In the genomic region with DNA sequence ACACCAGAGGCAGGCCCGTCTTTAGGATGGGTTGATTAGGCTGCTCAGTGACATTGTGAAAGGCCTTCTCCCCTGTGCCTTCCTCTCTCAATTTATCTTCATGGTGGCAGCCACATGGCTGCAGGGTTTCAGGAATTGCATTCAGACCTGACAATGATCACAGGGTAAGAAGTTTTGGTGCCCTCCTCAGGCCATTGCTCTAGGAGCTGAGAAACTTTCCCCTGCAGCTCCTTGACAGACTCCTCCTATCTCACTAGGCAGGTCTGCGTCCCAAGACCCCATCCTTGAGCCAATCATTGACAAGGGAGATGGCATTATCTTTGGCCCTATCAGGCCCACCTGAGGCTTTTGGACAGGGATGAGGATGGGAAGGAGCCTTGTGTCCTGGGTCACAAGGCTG, we compare ENCODE assay signal across 27 cellular contexts. TPM values are rescaled to one million over a fixed set of nuclear protein-coding genes. Genes with fewer than 3 reads are reported as not detected.
"Had no signal": no experiment of that assay in that cellular context is flagged by ENCODE, and none has a peak within 500 bp of the region (broad histone marks: within the 10 kb centered on the region; RNA-seq: fewer than 3 reads in every experiment).

No MANE protein-coding gene starts in this region.

- H3K4me3 ChIP-seq: pancreas, prostate gland, skin epidermis, suprapubic skin, tibial artery, upper lobe of right lung had no signal

- H3K9me3 ChIP-seq: pancreas, prostate gland, suprapubic skin, tibial artery, upper lobe of right lung had no signal

- ATAC-seq: activated naive CD8-positive, alpha-beta T cell treated with anti-CD3 and anti-CD28 coated beads, Interleukin-2, amount 50 U/mL, for 24 hours; left cardiac atrium; left ventricle myocardium superior; pancreas; sciatic nerve; stimulated activated memory B cell treated with anti-CD40 and anti-IgM and Interleukin-4, amounts not matched to agents 10 μg/mL and 1 μg/mL and 100 μg/mL, for 72 hours; T-cell; upper lobe of right lung had no signal

- H3K4me1 ChIP-seq: prostate gland, suprapubic skin, tibial artery, upper lobe of right lung had no signal

- H3K9me3 Mint-ChIP-seq: activated naive CD4-positive, alpha-beta T cell treated with anti-CD3 and anti-CD28 coated beads, Interleukin-2, amount 50 U/mL, for 24 hours; activated naive CD8-positive, alpha-beta T cell treated with anti-CD3 and anti-CD28 coated beads, Interleukin-2, amount 50 U/mL, for 24 hours; dendritic cell treated with granulocyte-macrophage colony-stimulating factor and Interleukin-4, amounts not matched to agents 40 ng/mL and 50 ng/mL, for 4 days; mesothelial cell of epicardium; stimulated activated memory B cell treated with anti-CD40 and anti-IgM and Interleukin-4, amounts not matched to agents 10 μg/mL and 1 μg/mL and 100 μg/mL, for 72 hours; T-cell had no signal

- H3K27me3 ChIP-seq: upper lobe of right lung had no signal

- DNase-seq: activated CD4-positive, alpha-beta T cell treated with anti-CD3 and anti-CD28 coated beads for 4 hours; activated CD4-positive, alpha-beta T cell treated with anti-CD3 and anti-CD28 coated beads, Interleukin-2, amount 50 U/mL, for 48 hours; activated CD8-positive, alpha-beta memory T cell treated with anti-CD3 and anti-CD28 coated beads for 24 hours; activated gamma-delta T cell treated with Interleukin-2 at 50 U/mL for 16 hours; activated naive CD8-positive, alpha-beta T cell treated with anti-CD3 and anti-CD28 coated beads, Interleukin-2, amount 50 U/mL, for 24 hours; amygdala; caudate nucleus; left cardiac atrium; left ventricle myocardium superior; naive B cell; nucleus accumbens; pancreas; retina; stimulated activated CD4-positive, alpha-beta T cell treated with anti-CD3 and anti-CD28 coated beads, Interleukin-4, amount 100 ng/mL, for 24 hours; T-cell; tibial artery; upper lobe of right lung had no signal

- H3K36me3 Mint-ChIP-seq: activated naive CD4-positive, alpha-beta T cell treated with anti-CD3 and anti-CD28 coated beads, Interleukin-2, amount 50 U/mL, for 24 hours; mesothelial cell of epicardium; naive B cell; stimulated activated memory B cell treated with anti-CD40 and anti-IgM and Interleukin-4, amounts not matched to agents 10 μg/mL and 1 μg/mL and 100 μg/mL, for 72 hours; T-cell had no signal

- H3K4me1 Mint-ChIP-seq: activated naive CD4-positive, alpha-beta T cell treated with anti-CD3 and anti-CD28 coated beads, Interleukin-2, amount 50 U/mL, for 24 hours; activated naive CD8-positive, alpha-beta T cell treated with anti-CD3 and anti-CD28 coated beads, Interleukin-2, amount 50 U/mL, for 24 hours; mesothelial cell of epicardium; naive B cell; stimulated activated memory B cell treated with anti-CD40 and anti-IgM and Interleukin-4, amounts not matched to agents 10 μg/mL and 1 μg/mL and 100 μg/mL, for 72 hours; T-cell had no signal

- H3K4me3 Mint-ChIP-seq: activated naive CD4-positive, alpha-beta T cell treated with anti-CD3 and anti-CD28 coated beads, Interleukin-2, amount 50 U/mL, for 24 hours; activated naive CD8-positive, alpha-beta T cell treated with anti-CD3 and anti-CD28 coated beads, Interleukin-2, amount 50 U/mL, for 24 hours; dendritic cell treated with granulocyte-macrophage colony-stimulating factor and Interleukin-4, amounts not matched to agents 40 ng/mL and 50 ng/mL, for 4 days; mesothelial cell of epicardium; naive B cell; stimulated activated memory B cell treated with anti-CD40 and anti-IgM and Interleukin-4, amounts not matched to agents 10 μg/mL and 1 μg/mL and 100 μg/mL, for 72 hours; T-cell had no signal

- H3K27ac ChIP-seq: epithelial cell of prostate, pancreas, prostate gland, skin epidermis, suprapubic skin, tibial artery, upper lobe of right lung had no signal

- H3K36me3 ChIP-seq: pancreas, prostate gland, suprapubic skin, tibial artery, upper lobe of right lung had no signal

- H3K27ac Mint-ChIP-seq: activated naive CD4-positive, alpha-beta T cell treated with anti-CD3 and anti-CD28 coated beads, Interleukin-2, amount 50 U/mL, for 24 hours; activated naive CD8-positive, alpha-beta T cell treated with anti-CD3 and anti-CD28 coated beads, Interleukin-2, amount 50 U/mL, for 24 hours; dendritic cell treated with granulocyte-macrophage colony-stimulating factor and Interleukin-4, amounts not matched to agents 40 ng/mL and 50 ng/mL, for 4 days; mesothelial cell of epicardium; naive B cell; stimulated activated memory B cell treated with anti-CD40 and anti-IgM and Interleukin-4, amounts not matched to agents 10 μg/mL and 1 μg/mL and 100 μg/mL, for 72 hours; T-cell had no signal

RNA-seq across cellular contexts. Expression of gene ANO4, which starts 57.4 kb away (rescaled TPM):
- total RNA-seq: T-helper 2 cell treated with Interferon-gamma antibody and Interleukin-4, amounts not matched to agents 100 ng/mL and 5 ng/mL, for 36 hours had no signal
